ENCODE assay signal across 9 cellular contexts in genomic region chr2:28102455-28102874, GRCh38.
DNase-seq lines count a peak whose midpoint lies in the region; ATAC-seq, FAIRE-seq and TF ChIP-seq lines count a peak whose summit lies in the region.
"Had no signal": no experiment of that assay in that cellular context is flagged by ENCODE, and none has a peak within 500 bp of the region (broad histone marks: within the 10 kb centered on the region; RNA-seq: fewer than 3 reads in every experiment).

No MANE protein-coding gene starts in this region.

- in situ Hi-C loops in K562 (cut with MboI): no loop called here

- H3K27me3 ChIP-seq in K562 (ENCODE audit: control insufficient read depth in 2 of 2, insufficient read depth in 2 of 2, low read length in 2 of 2): no peaks in the 10 kb centered on the region
- H3K27me3 ChIP-seq in keratinocyte (ENCODE audit: control insufficient read depth, extremely low read depth, insufficient read depth, low read length): no peaks in the 10 kb centered on the region
- H3K27me3 ChIP-seq in suprapubic skin: no peaks in the 10 kb centered on the region

- no peak overlapping the region for H3K9ac ChIP-seq in K562 (ENCODE audit: insufficient read depth in 1 of 2, low read depth in 2 of 2, low read length in 2 of 2)
- no peak overlapping the region for H3K9ac ChIP-seq in keratinocyte (ENCODE audit: control insufficient read depth, extremely low read depth, insufficient read depth, low read length)

- H2AFZ ChIP-seq in K562 (ENCODE audit: low read depth, low read length): 0 out of 2 replicates have a peak overlapping the region, but pooled peaks have one; percentile 5
- H2AFZ ChIP-seq in keratinocyte (ENCODE audit: control insufficient read depth, low read length): no peak overlapping the region

- H3K4me3 ChIP-seq in K562 (no peak overlapping the region), keratinocyte (ENCODE audit: control insufficient read depth in 2 of 3, extremely low read depth in 1 of 3, insufficient read depth in 2 of 3, low read depth in 1 of 3, low read length in 3 of 3) (no peak overlapping the region), suprapubic skin (no peak overlapping the region)

- no peaks in the 10 kb centered on the region for H3K9me3 ChIP-seq in K562 (replicated peaks; ENCODE audit: control insufficient read depth, insufficient read depth, low read depth, low read length)
- H3K9me3 ChIP-seq in keratinocyte (ENCODE audit: control insufficient read depth, low read depth, low read length): no peaks in the 10 kb centered on the region
- no peaks in the 10 kb centered on the region for H3K9me3 ChIP-seq in suprapubic skin

- FAIRE-seq in K562 (lab: Jason Lieb, UNC) (peak; percentile 71), keratinocyte (lab: Jason Lieb, UNC) (peak; percentile 69)

- ATAC-seq in K562: no peak
- ATAC-seq in HG03025 (IDR thresholded peaks at IDR 0.05; ENCODE audit: low FRiP score, unreplicated experiment): no peak
- ATAC-seq: naive thymus-derived CD4-positive, alpha-beta T cell had no signal

- DNase-seq in HT1080 (ENCODE audit: low read depth) (peak; percentile 82), K562 (ENCODE audit: extremely low read depth in 1 of 4, low spot score in 3 of 4) (peak in 2 of 4 experiments; percentile 19 to 32), keratinocyte (ENCODE audit: low read depth, low spot score) (no peak), suprapubic skin (ENCODE audit: low spot score in 2 of 2) (no peak), medulla oblongata (ENCODE audit: extremely low spot score) (no peak)
- DNase-seq in stimulated activated CD4-positive, alpha-beta T cell treated with anti-CD3 and anti-CD28 coated beads, Interleukin-1b, Interleukin-23, amount 100 ng/mL, for 48 hours: no peak
- DNase-seq: erythroblast; naive thymus-derived CD4-positive, alpha-beta T cell had no signal

- BruUV-seq in K562 (replicated peaks; lab: Mats Ljungman, UMichigan): no TSS peak

- H4K20me1 ChIP-seq in K562 (replicated peaks; ENCODE audit: control insufficient read depth, insufficient read depth, low read length): no peaks in the 10 kb centered on the region
- H4K20me1 ChIP-seq in keratinocyte (ENCODE audit: control insufficient read depth, extremely low read depth, insufficient read depth, low read length): no peaks in the 10 kb centered on the region

- POLR2A ChIA-PET in K562 (lab: Yijun Ruan, JAX): no interaction called here

- WGBS in K562 (ENCODE audit: insufficient coverage, low coverage, missing lambda C conversion rate): 13% methylated on average over 1 of the region's 1 CpG
- 44% methylated on average over 1 of the region's 1 CpG for WGBS in suprapubic skin

- intact Hi-C loops in K562 (cut with micrococcal nuclease): no loop called here

- H3K4me1 ChIP-seq in K562 (replicated peaks in 1 of 2; ENCODE audit: control insufficient read depth in 2 of 2, insufficient read depth in 2 of 2, low read length in 2 of 2) (peaks cover 0 to 2% of the 10 kb centered on the region in 2 experiments; a peak in 1 of 5 replicates), keratinocyte (ENCODE audit: control insufficient read depth, extremely low read depth, insufficient read depth, low read length) (peaks cover 22% of the 10 kb centered on the region), suprapubic skin (peaks cover 31% of the 10 kb centered on the region)

- no peak overlapping the region for H3K4me2 ChIP-seq in K562 (ENCODE audit: insufficient read depth, low read length)
- peak overlapping the region; percentile 22 for H3K4me2 ChIP-seq in keratinocyte (ENCODE audit: control insufficient read depth, extremely low read depth, insufficient read depth, low read depth, low read length)

- TF ChIP-seq CTCF in K562 (IDR thresholded peaks at IDR 0.05 in 2 of 3, conservative IDR thresholded peaks at IDR 0.05 in 1 of 3; ENCODE audit: insufficient read depth in 2 of 3, low read depth in 1 of 3, low read length in 3 of 3): no peak
- no peak for TF ChIP-seq CTCF in keratinocyte (optimal IDR thresholded peaks at IDR 0.05 in 1 of 3, IDR thresholded peaks at IDR 0.05 in 1 of 3, conservative IDR thresholded peaks at IDR 0.05 in 1 of 3; ENCODE audit: extremely low read depth in 1 of 3, insufficient read depth in 2 of 3, low read length in 3 of 3)
- no peak for TF ChIP-seq CTCF in suprapubic skin (IDR thresholded peaks at IDR 0.05)

- H3K79me2 ChIP-seq in K562 (ENCODE audit: control insufficient read depth, insufficient read depth, low read length): no peaks in the 10 kb centered on the region
- H3K79me2 ChIP-seq in keratinocyte (ENCODE audit: control insufficient read depth, insufficient read depth, low read length): no peaks in the 10 kb centered on the region

- no peak for TF ChIP-seq EP300 in K562 (IDR thresholded peaks at IDR 0.05; ENCODE audit: low read length)
- no peak for TF ChIP-seq EP300 in suprapubic skin (IDR thresholded peaks at IDR 0.05)

- no peaks in the 10 kb centered on the region for H3K9me1 ChIP-seq in K562 (ENCODE audit: control insufficient read depth, insufficient read depth, low read length)
- no peaks in the 10 kb centered on the region for H3K9me1 ChIP-seq in keratinocyte (ENCODE audit: control insufficient read depth, extremely low read depth, insufficient read depth, low read length)

- H3K36me3 ChIP-seq in K562 (ENCODE audit: control insufficient read depth, insufficient read depth, low read length) (no peaks in the 10 kb centered on the region), keratinocyte (ENCODE audit: control insufficient read depth in 2 of 2, extremely low read depth in 1 of 2, insufficient read depth in 2 of 2, low read length in 2 of 2) (no peaks in the 10 kb centered on the region), suprapubic skin (no peaks in the 10 kb centered on the region)

- H3K27ac ChIP-seq in K562 (ENCODE audit: extremely low read depth, low read depth, low read length) (peak overlapping the region; percentile 3; the same call in 1 of the 3 replicates), keratinocyte (ENCODE audit: control insufficient read depth, insufficient read depth, low read length) (no peak overlapping the region), suprapubic skin (peak overlapping the region; percentile 64)

- TF ChIP-seq POLR2A in K562 (conservative IDR thresholded peaks at IDR 0.05): no peak
- no peak for TF ChIP-seq POLR2A in suprapubic skin (IDR thresholded peaks at IDR 0.05)

- no peak for TF ChIP-seq RAD21 in K562 (CRISPR knock-in tag; conservative IDR thresholded peaks at IDR 0.05 in 1 of 2, IDR thresholded peaks at IDR 0.05 in 1 of 2)

- dilution Hi-C loops in keratinocyte (cut with MboI; ENCODE audit: extremely low pct_ligation_motif_present, low sequenced_read_pairs): no loop called here

- CTCF ChIA-PET in K562 (lab: Yijun Ruan, JAX; ENCODE audit: low intra/inter-chr PET ratio): no interaction called here

TF ChIP-seq in K562, 482 proteins besides CTCF, POLR2A, EP300 and RAD21:
- TF ChIP-seq ZFX (CRISPR knock-in tag; IDR thresholded peaks at IDR 0.05) (no peak), ETS2 (tag; IDR thresholded peaks at IDR 0.05; ENCODE audit: borderline replicate concordance, poor library complexity, severe bottlenecking) (no peak), ZBTB12 (CRISPR knock-in tag; IDR thresholded peaks at IDR 0.05) (no peak), NEUROD1 (IDR thresholded peaks at IDR 0.05; ENCODE audit: borderline replicate concordance, low read depth, low read length, partially characterized antibody) (no peak), JUND (IDR thresholded peaks at IDR 0.05; ENCODE audit: borderline replicate concordance, low read depth, low read length) (no peak), JUND (tag; IDR thresholded peaks at IDR 0.05; ENCODE audit: borderline replicate concordance, low read depth, low read length) (peak; percentile 8; the same call in 1 of the 3 replicates), ZBTB17 (CRISPR knock-in tag; IDR thresholded peaks at IDR 0.05) (peak; percentile 56; the same call in 1 of the 2 replicates)
TF ChIP-seq in K562: peak in this region for 2.
